In the genomic region with DNA sequence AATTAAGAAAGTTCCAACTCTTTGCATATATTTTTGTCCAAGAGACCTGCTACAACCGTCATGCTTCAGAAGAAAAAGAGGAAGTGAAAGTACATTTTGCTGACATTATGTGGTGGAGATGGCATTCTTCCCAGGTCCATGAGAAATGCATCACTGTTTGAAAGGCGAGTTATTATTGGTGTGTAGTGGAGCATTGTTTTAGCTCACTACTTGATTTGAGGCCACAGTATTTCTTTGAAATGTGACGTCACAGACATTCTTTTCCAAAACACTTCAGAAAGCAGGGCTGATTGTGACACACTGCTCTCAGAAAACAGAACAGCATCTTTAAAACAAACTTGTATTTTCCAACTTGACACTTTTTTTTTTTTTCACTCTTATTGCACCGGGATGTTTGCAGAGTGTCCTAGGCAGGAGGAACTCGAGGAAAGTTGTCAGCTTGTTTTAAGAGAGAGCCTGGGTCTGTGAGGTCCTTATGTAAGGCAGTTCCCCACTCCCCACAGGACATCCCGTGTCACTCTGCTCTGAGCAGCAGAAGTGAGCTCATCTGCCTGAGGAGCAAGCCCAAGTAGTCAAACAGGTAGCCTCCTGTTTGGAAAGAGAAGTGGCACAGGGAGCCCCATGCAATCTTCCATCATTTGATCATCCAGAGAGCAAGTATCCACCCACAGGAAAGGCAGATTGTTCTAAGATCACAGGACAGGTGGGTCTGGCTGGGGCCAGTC, we compare ENCODE assay signal across 8 cellular contexts. TPM values are rescaled to one million over a fixed set of nuclear protein-coding genes. Genes with fewer than 3 reads are reported as not detected.
DNase-seq lines count a peak whose midpoint lies in the region; ATAC-seq and TF ChIP-seq lines count a peak whose summit lies in the region.

No MANE protein-coding gene starts in this region.

- no peaks in the 10 kb centered on the region for H3K36me3 ChIP-seq in GM23338 (ENCODE audit: insufficient read depth)
- no peaks in the 10 kb centered on the region for H3K36me3 ChIP-seq in ascending aorta
- no peaks in the 10 kb centered on the region for H3K36me3 ChIP-seq in skeletal muscle satellite cell (ENCODE audit: insufficient read depth, low read length)

- TF ChIP-seq CTCF in GM23338 (conservative IDR thresholded peaks at IDR 0.05; ENCODE audit: low read depth in 2 of 2) (no peak), ascending aorta (IDR thresholded peaks at IDR 0.05) (no peak)

- H3K27me3 ChIP-seq in GM23338 (ENCODE audit: insufficient read depth) (no peaks in the 10 kb centered on the region), ascending aorta (no peaks in the 10 kb centered on the region), skeletal muscle satellite cell (ENCODE audit: control insufficient read depth, insufficient read depth, low read length) (no peaks in the 10 kb centered on the region)

- H3K4me1 ChIP-seq in GM23338 (ENCODE audit: insufficient read depth) = peaks cover 16% of the 10 kb centered on the region; the same call in 1 of the 2 replicates
- peaks cover 5 to 9% of the 10 kb centered on the region in 2 donors for H3K4me1 ChIP-seq in ascending aorta
- H3K4me1 ChIP-seq in skeletal muscle satellite cell (ENCODE audit: control insufficient read depth, insufficient read depth, low read length) = peaks cover 43% of the 10 kb centered on the region

- intact Hi-C loops in ascending aorta (cut with DNase I) = no loop called here

- DNase-seq in NCI-H510A treated with DMSO at 0.1 percent for 48 hours (lab: John Stamatoyannopoulos, UW) (peak; percentile 27), NCI-H510A (lab: John Stamatoyannopoulos, UW) (no peak), GM23338 (ENCODE audit: low spot score) (no peak), Kasumi-1 (lab: John Stamatoyannopoulos, UW) (peak; percentile 89 to 94), ascending aorta (ENCODE audit: low spot score in 2 of 2) (peak in 1 of 2 donors; percentile 68), hepatic stellate cell (ENCODE audit: low spot score) (peak; percentile 29), NCI-H748 treated with DMSO at 0.1 percent for 48 hours (lab: John Stamatoyannopoulos, UW) (no peak)

- H3K9me3 ChIP-seq in ascending aorta = no peaks in the 10 kb centered on the region
- H3K9me3 ChIP-seq in skeletal muscle satellite cell (replicated peaks; ENCODE audit: low read length) = no peaks in the 10 kb centered on the region

- no peaks in the 10 kb centered on the region for H3K9me2 ChIP-seq in GM23338 (ENCODE audit: insufficient read depth)

- H3K9ac ChIP-seq in skeletal muscle satellite cell (ENCODE audit: low read depth, low read length) = peak overlapping the region; percentile 63

- H3K79me2 ChIP-seq in GM23338 (replicated peaks; ENCODE audit: insufficient read depth) = no peaks in the 10 kb centered on the region

- H3K27ac Mint-ChIP-seq in GM23338 = no peak overlapping the region

- no peaks in the 10 kb centered on the region for H3K36me3 Mint-ChIP-seq in GM23338 (ENCODE audit: low read depth)

- H2AFZ ChIP-seq in GM23338 = peak overlapping the region; percentile 84; the same call in 1 of the 2 replicates

- no peak for ATAC-seq in GM23338

- no peaks in the 10 kb centered on the region for H3F3A ChIP-seq in GM23338 (replicated peaks; ENCODE audit: low read depth)

- no peaks in the 10 kb centered on the region for H4K20me1 ChIP-seq in GM23338 (replicated peaks; ENCODE audit: insufficient read depth)

- H3K27ac ChIP-seq in GM23338 (ENCODE audit: low read depth) = no peak overlapping the region
- peak overlapping the region; percentile 72 to 75 for H3K27ac ChIP-seq in ascending aorta

- H3K4me2 ChIP-seq in GM23338 (peak overlapping the region; percentile 23; the same call in 1 of the 2 replicates), skeletal muscle satellite cell (ENCODE audit: low read length) (peak overlapping the region; percentile 79)

- peaks cover 1% of the 10 kb centered on the region for H3K27me3 Mint-ChIP-seq in GM23338 (ENCODE audit: insufficient read depth, low read depth, poor library complexity)

- H3K4me3 ChIP-seq in GM23338 = no peak overlapping the region
- H3K4me3 ChIP-seq in ascending aorta = peak overlapping the region; percentile 62 to 64
- peak overlapping the region; percentile 77 for H3K4me3 ChIP-seq in skeletal muscle satellite cell (ENCODE audit: low read length)

- H3K9me3 Mint-ChIP-seq in GM23338 = no peaks in the 10 kb centered on the region

- H3K4me1 Mint-ChIP-seq in GM23338 = peaks cover 31% of the 10 kb centered on the region

- no peak overlapping the region for H3K4me3 Mint-ChIP-seq in GM23338

TF ChIP-seq in GM23338, 12 proteins besides CTCF, POLR2A, EP300 and RAD21 (continues in another document):
- no peak for TF ChIP-seq NANOG (IDR thresholded peaks at IDR 0.05; ENCODE audit: borderline replicate concordance)
- no peak for TF ChIP-seq CREB1 (CRISPR knock-in tag; IDR thresholded peaks at IDR 0.05; ENCODE audit: low read depth)
- no peak for TF ChIP-seq ZNF331 (CRISPR knock-in tag; IDR thresholded peaks at IDR 0.05; ENCODE audit: low read depth)
- TF ChIP-seq EZH2phosphoT487 (IDR thresholded peaks at IDR 0.05; ENCODE audit: unreplicated experiment) = no peak
- TF ChIP-seq, protein P1, sequence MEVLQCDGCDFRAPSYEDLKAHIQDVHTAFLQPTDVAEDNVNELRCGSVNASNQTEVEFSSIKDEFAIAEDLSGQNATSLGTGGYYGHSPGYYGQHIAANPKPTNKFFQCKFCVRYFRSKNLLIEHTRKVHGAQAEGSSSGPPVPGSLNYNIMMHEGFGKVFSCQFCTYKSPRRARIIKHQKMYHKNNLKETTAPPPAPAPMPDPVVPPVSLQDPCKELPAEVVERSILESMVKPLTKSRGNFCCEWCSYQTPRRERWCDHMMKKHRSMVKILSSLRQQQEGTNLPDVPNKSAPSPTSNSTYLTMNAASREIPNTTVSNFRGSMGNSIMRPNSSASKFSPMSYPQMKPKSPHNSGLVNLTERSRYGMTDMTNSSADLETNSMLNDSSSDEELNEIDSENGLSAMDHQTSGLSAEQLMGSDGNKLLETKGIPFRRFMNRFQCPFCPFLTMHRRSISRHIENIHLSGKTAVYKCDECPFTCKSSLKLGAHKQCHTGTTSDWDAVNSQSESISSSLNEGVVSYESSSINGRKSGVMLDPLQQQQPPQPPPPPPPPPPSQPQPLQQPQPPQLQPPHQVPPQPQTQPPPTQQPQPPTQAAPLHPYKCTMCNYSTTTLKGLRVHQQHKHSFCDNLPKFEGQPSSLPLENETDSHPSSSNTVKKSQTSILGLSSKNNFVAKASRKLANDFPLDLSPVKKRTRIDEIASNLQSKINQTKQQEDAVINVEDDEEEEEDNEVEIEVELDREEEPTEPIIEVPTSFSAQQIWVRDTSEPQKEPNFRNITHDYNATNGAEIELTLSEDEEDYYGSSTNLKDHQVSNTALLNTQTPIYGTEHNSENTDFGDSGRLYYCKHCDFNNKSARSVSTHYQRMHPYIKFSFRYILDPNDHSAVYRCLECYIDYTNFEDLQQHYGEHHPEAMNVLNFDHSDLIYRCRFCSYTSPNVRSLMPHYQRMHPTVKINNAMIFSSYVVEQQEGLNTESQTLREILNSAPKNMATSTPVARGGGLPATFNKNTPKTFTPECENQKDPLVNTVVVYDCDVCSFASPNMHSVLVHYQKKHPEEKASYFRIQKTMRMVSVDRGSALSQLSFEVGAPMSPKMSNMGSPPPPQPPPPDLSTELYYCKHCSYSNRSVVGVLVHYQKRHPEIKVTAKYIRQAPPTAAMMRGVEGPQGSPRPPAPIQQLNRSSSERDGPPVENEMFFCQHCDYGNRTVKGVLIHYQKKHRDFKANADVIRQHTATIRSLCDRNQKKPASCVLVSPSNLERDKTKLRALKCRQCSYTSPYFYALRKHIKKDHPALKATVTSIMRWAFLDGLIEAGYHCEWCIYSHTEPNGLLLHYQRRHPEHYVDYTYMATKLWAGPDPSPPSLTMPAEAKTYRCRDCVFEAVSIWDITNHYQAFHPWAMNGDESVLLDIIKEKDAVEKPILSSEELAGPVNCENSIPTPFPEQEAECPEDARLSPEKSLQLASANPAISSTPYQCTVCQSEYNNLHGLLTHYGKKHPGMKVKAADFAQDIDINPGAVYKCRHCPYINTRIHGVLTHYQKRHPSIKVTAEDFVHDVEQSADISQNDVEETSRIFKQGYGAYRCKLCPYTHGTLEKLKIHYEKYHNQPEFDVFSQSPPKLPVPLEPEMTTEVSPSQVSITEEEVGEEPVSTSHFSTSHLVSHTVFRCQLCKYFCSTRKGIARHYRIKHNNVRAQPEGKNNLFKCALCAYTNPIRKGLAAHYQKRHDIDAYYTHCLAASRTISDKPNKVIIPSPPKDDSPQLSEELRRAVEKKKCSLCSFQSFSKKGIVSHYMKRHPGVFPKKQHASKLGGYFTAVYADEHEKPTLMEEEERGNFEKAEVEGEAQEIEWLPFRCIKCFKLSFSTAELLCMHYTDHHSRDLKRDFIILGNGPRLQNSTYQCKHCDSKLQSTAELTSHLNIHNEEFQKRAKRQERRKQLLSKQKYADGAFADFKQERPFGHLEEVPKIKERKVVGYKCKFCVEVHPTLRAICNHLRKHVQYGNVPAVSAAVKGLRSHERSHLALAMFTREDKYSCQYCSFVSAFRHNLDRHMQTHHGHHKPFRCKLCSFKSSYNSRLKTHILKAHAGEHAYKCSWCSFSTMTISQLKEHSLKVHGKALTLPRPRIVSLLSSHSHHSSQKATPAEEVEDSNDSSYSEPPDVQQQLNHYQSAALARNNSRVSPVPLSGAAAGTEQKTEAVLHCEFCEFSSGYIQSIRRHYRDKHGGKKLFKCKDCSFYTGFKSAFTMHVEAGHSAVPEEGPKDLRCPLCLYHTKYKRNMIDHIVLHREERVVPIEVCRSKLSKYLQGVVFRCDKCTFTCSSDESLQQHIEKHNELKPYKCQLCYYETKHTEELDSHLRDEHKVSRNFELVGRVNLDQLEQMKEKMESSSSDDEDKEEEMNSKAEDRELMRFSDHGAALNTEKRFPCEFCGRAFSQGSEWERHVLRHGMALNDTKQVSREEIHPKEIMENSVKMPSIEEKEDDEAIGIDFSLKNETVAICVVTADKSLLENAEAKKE (CRISPR knock-in tag; IDR thresholded peaks at IDR 0.05) = no peak
- TF ChIP-seq, protein P2, sequence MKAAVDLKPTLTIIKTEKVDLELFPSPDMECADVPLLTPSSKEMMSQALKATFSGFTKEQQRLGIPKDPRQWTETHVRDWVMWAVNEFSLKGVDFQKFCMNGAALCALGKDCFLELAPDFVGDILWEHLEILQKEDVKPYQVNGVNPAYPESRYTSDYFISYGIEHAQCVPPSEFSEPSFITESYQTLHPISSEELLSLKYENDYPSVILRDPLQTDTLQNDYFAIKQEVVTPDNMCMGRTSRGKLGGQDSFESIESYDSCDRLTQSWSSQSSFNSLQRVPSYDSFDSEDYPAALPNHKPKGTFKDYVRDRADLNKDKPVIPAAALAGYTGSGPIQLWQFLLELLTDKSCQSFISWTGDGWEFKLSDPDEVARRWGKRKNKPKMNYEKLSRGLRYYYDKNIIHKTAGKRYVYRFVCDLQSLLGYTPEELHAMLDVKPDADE (IDR thresholded peaks at IDR 0.05) = no peak
- TF ChIP-seq EZH2 (IDR thresholded peaks at IDR 0.05; ENCODE audit: low read depth, unreplicated experiment) = no peak
- no peak for TF ChIP-seq POLR2AphosphoS5 (IDR thresholded peaks at IDR 0.05; ENCODE audit: low read depth)
- no peak for TF ChIP-seq JUNB (IDR thresholded peaks at IDR 0.05; ENCODE audit: unreplicated experiment)

RNA-seq across cellular contexts. Expression of a gene that starts 1.1 kb away (rescaled TPM):
- 0.52 TPM in 1 of 2 replicates, not detected in the other for total RNA-seq in GM23338 (2014; rRNA removed; shearing (Covaris generic))
- 0.66 and 0.73 TPM in 2 replicates for polyA plus RNA-seq in GM23338 (2016; fragmentation: Nextera tagmentation; extraction: Ambion mirVana)
- 4.6 TPM for total RNA-seq in ascending aorta
- 11.2 and 29.5 TPM in 2 replicates for total RNA-seq in skeletal muscle satellite cell (2012; rRNA removed)

Comparison
In these comparisons a context has a peak if more than half of its experiments do, and no peak if none do; other contexts are left out.
1. DNase-seq: peak in NCI-H510A treated with DMSO at 0.1 percent for 48 hours (single experiment), Kasumi-1 (2 of 2) and hepatic stellate cell (single experiment); none in NCI-H510A (single experiment), GM23338 (single experiment) and NCI-H748 treated with DMSO at 0.1 percent for 48 hours (single experiment).